In the genomic region with DNA sequence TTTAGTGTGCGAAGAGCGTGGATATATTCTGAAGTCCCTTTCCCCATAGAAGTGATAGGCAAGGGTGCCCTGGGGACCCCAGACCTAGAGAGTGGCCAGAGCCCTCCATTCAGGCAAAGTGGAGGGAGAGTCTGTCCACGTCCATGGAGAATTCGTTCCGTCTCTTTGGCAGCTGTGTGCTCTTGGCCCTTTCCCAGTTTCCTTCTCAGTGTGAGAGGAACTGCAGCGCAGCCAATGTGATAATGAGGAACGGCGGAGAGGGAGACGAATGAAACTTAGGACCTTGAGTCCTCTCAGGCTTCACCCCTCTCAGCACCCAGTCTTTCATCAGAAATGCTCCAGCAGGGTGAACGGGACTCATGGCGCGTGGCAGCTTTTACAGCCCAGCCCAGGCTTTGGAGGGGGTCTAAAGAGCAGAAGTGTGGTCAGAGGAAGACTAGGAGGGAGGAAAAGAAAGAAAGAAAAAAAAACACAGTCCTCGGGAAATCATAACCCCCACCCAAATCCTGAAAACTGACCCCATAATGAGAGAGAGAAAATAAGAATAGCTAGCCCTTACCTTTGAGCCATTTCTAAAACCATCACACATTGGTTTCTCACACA, we compare ENCODE assay signal across 1 cellular context.
TF ChIP-seq lines count a peak whose summit lies in the region.

No MANE protein-coding gene starts in this region.

TF ChIP-seq in IMR-90, 13 proteins besides CTCF, POLR2A, EP300 and RAD21 (continued from another document):
- TF ChIP-seq, protein P1, sequence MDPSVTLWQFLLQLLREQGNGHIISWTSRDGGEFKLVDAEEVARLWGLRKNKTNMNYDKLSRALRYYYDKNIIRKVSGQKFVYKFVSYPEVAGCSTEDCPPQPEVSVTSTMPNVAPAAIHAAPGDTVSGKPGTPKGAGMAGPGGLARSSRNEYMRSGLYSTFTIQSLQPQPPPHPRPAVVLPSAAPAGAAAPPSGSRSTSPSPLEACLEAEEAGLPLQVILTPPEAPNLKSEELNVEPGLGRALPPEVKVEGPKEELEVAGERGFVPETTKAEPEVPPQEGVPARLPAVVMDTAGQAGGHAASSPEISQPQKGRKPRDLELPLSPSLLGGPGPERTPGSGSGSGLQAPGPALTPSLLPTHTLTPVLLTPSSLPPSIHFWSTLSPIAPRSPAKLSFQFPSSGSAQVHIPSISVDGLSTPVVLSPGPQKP (IDR thresholded peaks at IDR 0.05; ENCODE audit: borderline replicate concordance, low read depth, low read length), result no peak
